ENCODE assay signal across 8 cellular contexts in the genomic region with DNA sequence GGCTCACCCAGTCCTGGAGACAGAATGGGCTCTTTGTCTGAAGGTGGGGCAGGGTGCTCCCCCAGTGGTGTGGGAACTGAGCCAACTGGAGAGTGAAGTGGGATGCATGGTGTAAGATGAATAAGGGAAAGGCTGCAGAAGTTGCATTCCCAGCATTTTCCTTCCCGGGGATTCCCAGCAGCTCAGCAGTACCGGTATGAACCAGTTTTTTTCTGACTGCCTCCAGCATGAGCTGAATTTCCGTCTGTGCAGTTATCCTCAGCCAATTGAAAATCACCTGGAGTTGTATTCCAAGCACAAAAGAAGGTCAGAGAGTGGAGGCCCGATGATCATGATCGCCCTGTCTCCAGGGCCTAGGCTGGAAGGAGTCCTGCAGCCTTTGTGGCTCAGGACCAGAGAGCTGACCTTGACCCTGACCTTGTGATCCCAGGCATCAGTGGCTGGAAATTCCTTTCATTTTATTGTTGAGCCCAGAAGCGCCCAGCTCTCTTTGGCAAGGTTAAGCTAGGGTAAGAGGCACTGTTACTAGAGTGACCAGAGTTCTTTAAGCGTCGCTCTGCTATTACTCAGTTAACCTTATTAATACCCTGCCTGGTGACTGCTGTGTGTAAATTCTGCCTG. TPM values are rescaled to one million over a fixed set of nuclear protein-coding genes. Genes with fewer than 3 reads are reported as not detected.
DNase-seq lines count a peak whose midpoint lies in the region; ATAC-seq and TF ChIP-seq lines count a peak whose summit lies in the region.

No MANE protein-coding gene starts in this region.

- H3K4me1 Mint-ChIP-seq in activated T-helper 17 cell treated with anti-CD3 and anti-CD28 coated beads, Interleukin-2, amount 50 U/mL, for 72 hours, result peaks cover 57% of the 10 kb centered on the region
- H3K4me1 Mint-ChIP-seq in glutamatergic neuron (ENCODE audit: low read depth, unreplicated experiment), result peaks cover 25% of the 10 kb centered on the region

- H3K27me3 ChIP-seq in BJ (ENCODE audit: control insufficient read depth, insufficient read depth, low read length) (no peaks in the 10 kb centered on the region), parathyroid adenoma (ENCODE audit: control insufficient read depth, insufficient read depth, low read length) (no peaks in the 10 kb centered on the region)

- no peak for ATAC-seq in activated T-helper 17 cell treated with anti-CD3 and anti-CD28 coated beads, Interleukin-2, amount 50 U/mL, for 72 hours (replicated peaks)
- ATAC-seq in activated CD4-positive, CD25-positive, alpha-beta regulatory T cell treated with anti-CD3 and anti-CD28 coated beads, Interleukin-2, amount 50 U/mL, for 24 hours, result no peak

- CTCF ChIA-PET in BJ (lab: Yijun Ruan, JAX), result interaction anchor here (0.8 to 1.5 kb wide), 4 partner anchors 11 to 283 kb away, joined by 3 to 4 read pairs (median 4); no protein-coding TSS in a partner anchor

- H3K27ac Mint-ChIP-seq in activated T-helper 17 cell treated with anti-CD3 and anti-CD28 coated beads, Interleukin-2, amount 50 U/mL, for 72 hours, result peak overlapping the region; percentile 99
- peak overlapping the region; percentile 64 for H3K27ac Mint-ChIP-seq in glutamatergic neuron (ENCODE audit: unreplicated experiment)

- peaks cover 18% of the 10 kb centered on the region for H3K79me2 ChIP-seq in parathyroid adenoma

- POLR2A ChIA-PET in BJ (lab: Charles Lee), result interaction anchor here (0.5 kb wide), 1 partner anchor 32 kb away, joined by 4 read pairs; no protein-coding TSS in a partner anchor

- H3K27ac ChIP-seq in parathyroid adenoma, result peak overlapping the region; percentile 96

- H3K4me3 ChIP-seq in BJ (ENCODE audit: low read depth, low read length) (no peak overlapping the region), parathyroid adenoma (ENCODE audit: low read depth, low read length) (peak overlapping the region; percentile 45)

- H3K27me3 Mint-ChIP-seq in activated T-helper 17 cell treated with anti-CD3 and anti-CD28 coated beads, Interleukin-2, amount 50 U/mL, for 72 hours, result no peaks in the 10 kb centered on the region
- no peaks in the 10 kb centered on the region for H3K27me3 Mint-ChIP-seq in glutamatergic neuron (ENCODE audit: unreplicated experiment)

- H2AFZ ChIP-seq in parathyroid adenoma, result peak overlapping the region; percentile 59

- peak; percentile 44 for DNase-seq in BJ (ENCODE audit: low read depth)
- peak; percentile 96 for DNase-seq in HT1080 (ENCODE audit: low read depth)
- no peak for DNase-seq in glutamatergic neuron
- DNase-seq in 8988T, result no peak
- DNase-seq in NCI-H1694 (lab: John Stamatoyannopoulos, UW), result no peak

- no peaks in the 10 kb centered on the region for H3K9me3 ChIP-seq in parathyroid adenoma (ENCODE audit: control insufficient read depth, low read length)

- H3K9ac ChIP-seq in parathyroid adenoma, result peak overlapping the region; percentile 47

- peaks cover 50% of the 10 kb centered on the region for H3K4me1 ChIP-seq in parathyroid adenoma

- no peaks in the 10 kb centered on the region for H3K9me3 Mint-ChIP-seq in activated T-helper 17 cell treated with anti-CD3 and anti-CD28 coated beads, Interleukin-2, amount 50 U/mL, for 72 hours
- peaks cover 3% of the 10 kb centered on the region for H3K9me3 Mint-ChIP-seq in glutamatergic neuron (ENCODE audit: unreplicated experiment)

- H3K36me3 ChIP-seq in BJ (ENCODE audit: control insufficient read depth, insufficient read depth, low read length) (no peaks in the 10 kb centered on the region), parathyroid adenoma (ENCODE audit: control insufficient read depth, insufficient read depth, low read length) (no peaks in the 10 kb centered on the region)

- peak overlapping the region; percentile 78 for H3K4me3 Mint-ChIP-seq in activated T-helper 17 cell treated with anti-CD3 and anti-CD28 coated beads, Interleukin-2, amount 50 U/mL, for 72 hours
- H3K4me3 Mint-ChIP-seq in glutamatergic neuron (ENCODE audit: unreplicated experiment), result no peak overlapping the region

- peaks cover 17% of the 10 kb centered on the region for H3K36me3 Mint-ChIP-seq in activated T-helper 17 cell treated with anti-CD3 and anti-CD28 coated beads, Interleukin-2, amount 50 U/mL, for 72 hours (ENCODE audit: low read depth)
- no peaks in the 10 kb centered on the region for H3K36me3 Mint-ChIP-seq in glutamatergic neuron (ENCODE audit: unreplicated experiment)

- TF ChIP-seq CTCF in BJ (IDR thresholded peaks at IDR 0.05; ENCODE audit: insufficient read depth, low read depth, low read length) (no peak), glutamatergic neuron (IDR thresholded peaks at IDR 0.05; ENCODE audit: partially characterized antibody, unreplicated experiment) (no peak), parathyroid adenoma (IDR thresholded peaks at IDR 0.05) (no peak)

- H3K4me2 ChIP-seq in parathyroid adenoma (ENCODE audit: low read length), result peak overlapping the region; percentile 63

RNA-seq across cellular contexts. Expression of a gene that starts 33.4 kb away (rescaled TPM):
- 32.0 and 51.3 TPM in 2 replicates for polyA plus RNA-seq in BJ (2011; rRNA removed)
- 64.1 and 83.2 TPM in 2 replicates for polyA minus RNA-seq in BJ (2011; rRNA and poly(A)+ RNA removed)
- 41.8 and 41.9 TPM in 2 replicates for total RNA-seq in HT1080 (2014; rRNA removed; shearing (Covaris generic))
- polyA plus RNA-seq in HT1080 (2015; cell fraction: cytosol; rRNA removed), result 26.5 and 27.4 TPM in 2 replicates
- polyA plus RNA-seq in HT1080 (2015; cell fraction: nucleus; rRNA removed), result 61.3 and 68.0 TPM in 2 replicates
- total RNA-seq in activated T-helper 17 cell treated with anti-CD3 and anti-CD28 coated beads, Interleukin-2, amount 50 U/mL, for 72 hours, result 100 to 1,000 TPM in 1 of 2 donors, 10 to 100 TPM in 1; 77.6 to 128 TPM
- total RNA-seq in glutamatergic neuron (ENCODE audit: unreplicated experiment), result 102 TPM

RNA-seq across cellular contexts. Expression of a gene that starts 57.8 kb away (rescaled TPM):
- polyA plus RNA-seq in BJ (2011; rRNA removed), result 75.7 and 80.9 TPM in 2 replicates
- 57.5 and 88.1 TPM in 2 replicates for polyA minus RNA-seq in BJ (2011; rRNA and poly(A)+ RNA removed)
- total RNA-seq in HT1080 (2014; rRNA removed; shearing (Covaris generic)), result 71.4 and 76.8 TPM in 2 replicates
- polyA plus RNA-seq in HT1080 (2015; cell fraction: cytosol; rRNA removed), result 91.7 and 104 TPM in 2 replicates
- polyA plus RNA-seq in HT1080 (2015; cell fraction: nucleus; rRNA removed), result 106 and 114 TPM in 2 replicates
- 100 to 1,000 TPM in 1 of 2 donors, 10 to 100 TPM in 1; 78.2 to 103 TPM for total RNA-seq in activated T-helper 17 cell treated with anti-CD3 and anti-CD28 coated beads, Interleukin-2, amount 50 U/mL, for 72 hours
- total RNA-seq in glutamatergic neuron (ENCODE audit: unreplicated experiment), result 90.7 TPM

Comparison
In these comparisons a context has a peak if more than half of its experiments do, and no peak if none do; other contexts are left out.
1. DNase-seq: peak in BJ (single experiment) and HT1080 (single experiment); none in glutamatergic neuron (single experiment), 8988T (single experiment) and NCI-H1694 (single experiment).